In the genomic region with DNA sequence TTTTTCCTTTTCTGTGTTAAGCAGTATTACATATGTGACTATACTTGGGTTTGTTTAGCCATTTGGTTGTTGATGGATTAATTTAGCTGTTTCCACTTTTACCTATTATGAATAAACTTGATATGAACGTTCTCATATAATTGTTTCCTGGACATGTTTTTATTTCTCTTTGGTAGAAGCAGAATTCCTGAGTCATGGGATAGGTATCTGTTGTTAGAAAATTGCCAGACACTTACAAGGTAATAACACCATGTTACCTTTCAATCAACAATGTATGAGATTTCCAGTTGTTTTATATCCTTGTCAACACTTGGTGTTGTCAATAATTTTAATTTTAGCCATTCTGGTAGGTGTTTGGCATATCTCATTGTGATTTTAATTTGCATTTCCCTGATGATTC, we compare ENCODE assay signal across 7 cellular contexts.
"Had no signal": no experiment of that assay in that cellular context is flagged by ENCODE, and none has a peak within 500 bp of the region (broad histone marks: within the 10 kb centered on the region; RNA-seq: fewer than 3 reads in every experiment).

No MANE protein-coding gene starts in this region.

- H3K4me3 ChIP-seq: GM23248, K562 had no signal

- H3K27ac ChIP-seq: GM23248 had no signal

- FAIRE-seq: HTR-8/SVneo, K562 had no signal

- ATAC-seq: K562 had no signal

- DNase-seq: GM23248, GOT3, H7, HCEC 1CT, IMR-90 had no signal
